In the genomic region with DNA sequence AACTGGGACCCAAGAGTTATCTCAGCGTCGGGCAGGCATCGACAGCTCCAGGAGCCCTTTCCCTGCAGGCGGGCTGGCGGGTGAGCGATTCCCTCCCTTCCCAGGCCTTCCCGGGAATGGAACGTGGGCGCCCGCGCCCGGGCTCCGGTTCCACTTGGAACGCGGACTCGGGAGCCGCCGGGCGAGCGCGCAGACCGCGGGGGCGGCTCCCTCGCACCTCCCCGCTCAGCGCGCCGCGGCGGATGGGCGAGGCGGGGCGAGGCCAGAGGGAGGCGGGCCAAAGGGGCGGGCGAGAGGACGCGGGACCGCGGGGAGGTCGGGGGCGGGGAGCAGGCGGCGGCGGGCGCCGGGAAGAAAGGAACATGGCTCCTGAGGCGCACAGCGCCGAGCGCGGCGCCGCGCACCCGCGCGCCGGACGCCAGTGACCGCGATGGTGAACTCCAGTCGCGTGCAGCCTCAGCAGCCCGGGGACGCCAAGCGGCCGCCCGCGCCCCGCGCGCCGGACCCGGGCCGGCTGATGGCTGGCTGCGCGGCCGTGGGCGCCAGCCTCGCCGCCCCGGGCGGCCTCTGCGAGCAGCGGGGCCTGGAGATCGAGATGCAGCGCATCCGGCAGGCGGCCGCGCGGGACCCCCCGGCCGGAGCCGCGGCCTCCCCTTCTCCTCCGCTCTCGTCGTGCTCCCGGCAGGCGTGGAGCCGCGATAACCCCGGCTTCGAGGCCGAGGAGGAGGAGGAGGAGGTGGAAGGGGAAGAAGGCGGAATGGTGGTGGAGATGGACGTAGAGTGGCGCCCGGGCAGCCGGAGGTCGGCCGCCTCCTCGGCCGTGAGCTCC, we compare ENCODE assay signal across 8 cellular contexts. TPM values are rescaled to one million over a fixed set of nuclear protein-coding genes. Genes with fewer than 3 reads are reported as not detected.
DNase-seq lines count a peak whose midpoint lies in the region; ATAC-seq and TF ChIP-seq lines count a peak whose summit lies in the region.

Gene PKD2 (plus strand): TSS at position 332 of the 829 bp plus-strand sequence. CDS start 99 bp downstream, at position 431.

- TF ChIP-seq CTCF in dorsolateral prefrontal cortex (IDR thresholded peaks at IDR 0.05 in 54 of 56, conservative IDR thresholded peaks at IDR 0.05 in 2 of 56; ENCODE audit: low read depth in 1 of 56, partially characterized antibody in 56 of 56), result peak in 11 of 56 donors; percentile 9 to 30 (median 16)
- no peak for TF ChIP-seq CTCF in lower leg skin (IDR thresholded peaks at IDR 0.05)

- no peaks in the 10 kb centered on the region for H3K27me3 ChIP-seq in dorsolateral prefrontal cortex

- intact Hi-C loops in dorsolateral prefrontal cortex (cut with DNase I) (loop anchor here (1.0 to 10.0 kb wide), 5 partner anchors 32 to 517 kb away; partner anchors contain the start of genes HERC6 (in 1 of the 2), PPM1K (in 1 of the 2), PYURF (in 1 of the 2) and SPP1 (in 1 of the 2)), lower leg skin (cut with DNase I; ENCODE audit: low total_unique reads) (no loop called here)

- WGBS in lower leg skin, 2 donors, result 0% methylated on average over 42 to 63 of the region's 117 CpGs

- DNase-seq in AG08395 (ENCODE audit: low spot score) (peak; percentile 87), NCI-H460 (ENCODE audit: extremely low read depth, low read depth) (peak; percentile 64), dorsolateral prefrontal cortex (peak; percentile 76 to 93 (median 84)), lower leg skin (ENCODE audit: low spot score in 2 of 2) (peak; percentile 81 to 97)
- peak; percentile 55 to 57 for DNase-seq in activated CD4-positive, alpha-beta T cell treated with anti-CD3 and anti-CD28 coated beads, Interleukin-2, amount 50 U/mL, for 4 hours
- DNase-seq in stimulated activated CD4-positive, alpha-beta T cell treated with anti-CD3 and anti-CD28 coated beads, Interleukin-4, amount 100 ng/mL, for 48 hours (ENCODE audit: low read depth in 2 of 2), result peak; percentile 75 to 78

- peak within 1 kb of the TSS; percentile 64 to 94 (median 84) for H3K4me3 ChIP-seq in dorsolateral prefrontal cortex
- H3K4me3 ChIP-seq in lower leg skin (ENCODE audit: low read depth, poor library complexity, severe bottlenecking), result peak within 1 kb of the TSS; percentile 79

- H3K27ac ChIP-seq in dorsolateral prefrontal cortex, result peak within 1 kb of the TSS; percentile 64 to 97 (median 91)

- peak; percentile 68 for ATAC-seq in GM18858 (IDR thresholded peaks at IDR 0.05; ENCODE audit: unreplicated experiment)
- ATAC-seq in HG03064 (IDR thresholded peaks at IDR 0.05; ENCODE audit: low read depth, unreplicated experiment), result peak; percentile 92

- TF ChIP-seq POLR2A in lower leg skin (IDR thresholded peaks at IDR 0.05), result peak in 1 of 2 donors; percentile 24

RNA-seq across cellular contexts. Expression of gene PKD2, which starts in this region (rescaled TPM):
- total RNA-seq in NCI-H460 (2014; rRNA removed; shearing (Covaris generic)), result 12.7 and 13.5 TPM in 2 replicates
- polyA plus RNA-seq in NCI-H460 (2014; cell fraction: nucleus; rRNA removed), result 30.0 and 31.8 TPM in 2 replicates
- 10 to 100 TPM; 29.7 to 60.9 (median 40.7) TPM for total RNA-seq in dorsolateral prefrontal cortex
- 10 to 100 TPM; 17.3 to 25.4 (median 21.7) TPM for total RNA-seq in lower leg skin

Comparison
In these comparisons a context has a peak if more than half of its experiments do, and no peak if none do; other contexts are left out.
1. Peak in every context shown above with its lines: DNase-seq, ATAC-seq, H3K4me3 ChIP-seq and H3K27ac ChIP-seq.